Comparison of ENCODE assay signal across 11 cellular contexts in the genomic region with DNA sequence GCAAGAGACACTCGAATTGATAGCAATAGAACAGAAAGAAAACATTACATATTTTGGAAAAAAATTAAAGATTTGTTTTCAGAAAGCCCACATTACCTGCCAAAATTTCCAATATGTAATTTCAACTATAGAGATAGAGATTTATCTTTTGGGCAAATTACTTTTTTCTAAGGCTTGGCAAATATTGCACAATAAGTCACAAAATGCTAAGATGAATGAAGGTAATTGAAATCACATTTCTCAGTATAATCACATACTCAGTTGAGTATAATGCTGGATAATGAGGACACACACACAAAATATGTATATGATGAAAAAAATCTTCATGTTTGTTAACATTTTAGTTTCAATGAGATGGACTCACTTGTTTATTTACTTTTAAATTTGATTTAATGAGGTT.
"Had no signal": no experiment of that assay in that cellular context is flagged by ENCODE, and none has a peak within 500 bp of the region (broad histone marks: within the 10 kb centered on the region; RNA-seq: fewer than 3 reads in every experiment).

No MANE protein-coding gene starts in this region.

- H3K36me3 ChIP-seq: HAP-1 had no signal

- H2AFZ ChIP-seq: GM23248, GM23338 had no signal

- H3K9ac ChIP-seq: GM23248 had no signal

- H3K4me1 ChIP-seq: HAP-1 had no signal

- ATAC-seq: GM23338, HCT116 had no signal

- H3K27ac ChIP-seq: GM23248 had no signal

- H3K4me3 ChIP-seq: GM23248, GM23338, HAP-1 had no signal

- DNase-seq: GM23248, GOT3, H7, H9, HCEC 1CT, HFFc6 had no signal

- FAIRE-seq: H1, H54 had no signal

- H3K4me2 ChIP-seq: GM23338 had no signal
